27 cellular contexts compared by ENCODE assay signal in the genomic region with DNA sequence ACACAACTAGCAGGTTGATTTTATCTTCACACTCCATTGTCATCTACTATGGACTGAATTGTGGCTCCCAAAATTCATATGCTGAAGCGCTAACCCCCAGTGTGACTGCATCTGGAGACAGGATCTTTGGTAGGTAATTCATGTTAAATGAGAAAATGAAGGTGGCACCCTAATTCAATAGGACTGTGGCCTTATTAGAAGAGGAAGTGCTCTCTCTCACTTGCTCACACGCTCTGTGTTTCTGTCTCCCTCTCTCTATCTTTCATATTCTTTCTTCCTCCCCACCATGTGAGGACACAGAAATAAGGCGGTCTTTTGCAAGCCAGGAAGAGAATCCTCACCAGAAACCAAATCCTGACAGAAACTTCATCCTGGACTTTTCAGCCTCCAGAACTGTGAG. TPM values are rescaled to one million over a fixed set of nuclear protein-coding genes. Genes with fewer than 3 reads are reported as not detected.
"Had no signal": no experiment of that assay in that cellular context is flagged by ENCODE, and none has a peak within 500 bp of the region (broad histone marks: within the 10 kb centered on the region; RNA-seq: fewer than 3 reads in every experiment).

No MANE protein-coding gene starts in this region.

- H3K27me3 ChIP-seq: esophagus squamous epithelium, neutrophil, right lobe of liver, spleen, tibial artery, upper lobe of right lung, vagina had no signal

- H3K27me3 Mint-ChIP-seq: memory B cell had no signal

- H3K36me3 Mint-ChIP-seq: memory B cell, mesothelial cell of epicardium, natural killer cell had no signal

- ATAC-seq: gastroesophageal sphincter, left cardiac atrium, lower lobe of right lung, natural killer cell, psoas muscle, right lobe of liver, upper lobe of right lung had no signal

- H3K4me1 Mint-ChIP-seq: memory B cell, mesothelial cell of epicardium, natural killer cell had no signal

- H3K4me3 Mint-ChIP-seq: memory B cell, mesothelial cell of epicardium, natural killer cell had no signal

- H3K9me3 Mint-ChIP-seq: memory B cell, natural killer cell had no signal

- DNase-seq: effector memory CD4-positive, alpha-beta T cell; esophagus squamous epithelium; foreskin fibroblast; kidney; left cardiac atrium; left ventricle myocardium inferior; lower lobe of right lung; natural killer cell; psoas muscle; retina; right lobe of liver; spleen; stimulated activated CD4-positive, alpha-beta T cell treated with anti-CD3 and anti-CD28 coated beads, Interleukin-2, amount 100 ng/mL, for 24 hours; stimulated activated naive CD4-positive, alpha-beta T cell; tibial artery; upper lobe of right lung had no signal

- H3K36me3 ChIP-seq: esophagus squamous epithelium, gastroesophageal sphincter, left ventricle myocardium inferior, lower lobe of right lung, neutrophil, right lobe of liver, spleen, tibial artery, upper lobe of right lung, vagina had no signal

- H3K4me3 ChIP-seq: esophagus squamous epithelium, gastroesophageal sphincter, left ventricle myocardium inferior, lower lobe of right lung, psoas muscle, right lobe of liver, spleen, tibial artery, upper lobe of right lung, vagina had no signal

- H3K27ac ChIP-seq: epithelial cell of prostate, esophagus squamous epithelium, gastroesophageal sphincter, left ventricle myocardium inferior, lower lobe of right lung, neutrophil, psoas muscle, right lobe of liver, spleen, tibial artery, upper lobe of right lung, vagina had no signal

- H3K9me3 ChIP-seq: esophagus squamous epithelium, gastroesophageal sphincter, left ventricle myocardium inferior, lower lobe of right lung, neutrophil, psoas muscle, right lobe of liver, spleen, tibial artery, upper lobe of right lung, vagina had no signal

- H3K27ac Mint-ChIP-seq: memory B cell, mesothelial cell of epicardium, natural killer cell had no signal

- FAIRE-seq: kidney had no signal

- H3K4me1 ChIP-seq: esophagus squamous epithelium, gastroesophageal sphincter, left ventricle myocardium inferior, lower lobe of right lung, psoas muscle, right lobe of liver, spleen, tibial artery, upper lobe of right lung, vagina had no signal

RNA-seq across cellular contexts. Expression of a gene that starts 10.8 kb away (rescaled TPM):
- total RNA-seq: esophagus squamous epithelium, gastroesophageal sphincter, kidney, left cardiac atrium, left ventricle myocardium inferior, lower lobe of right lung, mesothelial cell of epicardium, mucosa of gallbladder, myocyte, natural killer cell, osteoblast, psoas muscle, right lobe of liver, skeletal muscle tissue, spleen, temporal lobe, upper lobe of right lung, vagina had no signal
- polyA plus RNA-seq: psoas muscle, spleen had no signal

RNA-seq across cellular contexts. Expression of a gene that starts 52.8 kb away (rescaled TPM):
- total RNA-seq: myocyte had no signal
